ENCODE assay signal across 2 cellular contexts in the genomic region with DNA sequence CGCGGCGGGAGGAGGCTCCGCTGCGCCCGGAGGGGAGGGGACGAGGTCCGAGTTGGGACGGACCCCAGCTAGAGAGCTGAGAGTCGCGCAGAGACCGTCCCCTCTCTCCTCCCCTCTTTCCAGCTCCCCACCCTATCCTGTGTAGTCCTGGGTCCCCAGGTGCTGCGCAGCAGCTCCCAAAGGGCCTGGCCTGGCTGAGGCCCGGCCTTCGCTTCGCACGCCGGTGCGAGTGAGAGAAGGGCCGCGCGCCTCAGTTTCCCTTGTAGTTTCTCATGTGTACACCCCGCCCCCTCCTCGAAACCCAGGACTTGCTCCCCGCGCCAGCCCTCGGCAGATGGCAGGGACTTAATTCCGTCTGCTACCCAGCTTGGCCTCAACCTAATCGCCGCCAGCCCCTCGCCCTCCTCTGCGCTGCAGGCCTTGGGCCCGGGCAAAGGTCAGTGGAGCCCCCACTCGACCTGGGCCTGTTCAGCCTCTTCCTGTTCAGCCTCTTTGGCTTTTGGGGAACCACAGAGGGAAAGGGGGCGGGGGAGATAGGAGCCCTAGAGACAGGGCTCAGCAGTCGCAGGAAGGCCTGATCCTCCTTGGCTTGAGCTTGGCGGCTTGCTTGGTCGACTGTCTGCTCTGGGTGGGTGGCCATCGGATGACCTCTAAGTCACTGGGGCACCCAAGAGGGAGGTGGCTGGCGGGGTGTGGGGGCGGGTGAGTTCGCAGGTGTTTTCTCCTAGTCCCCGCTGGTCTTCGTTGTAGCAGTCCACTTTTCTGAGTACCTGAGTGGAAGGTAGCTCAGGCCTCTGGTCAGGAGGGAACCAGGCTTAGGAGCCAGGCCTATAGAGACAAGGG.
A peak's percentile ranks its signal among the peaks of the same experiment; 100 is the strongest.
TF ChIP-seq lines count a peak whose summit lies in the region.

No MANE protein-coding gene starts in this region.

TF ChIP-seq in IMR-90, 13 proteins besides CTCF, POLR2A, EP300 and RAD21:
- TF ChIP-seq MAZ (IDR thresholded peaks at IDR 0.05; ENCODE audit: borderline replicate concordance, low read depth, low read length) (no peak; the same call in 1 of the 2 replicates), CHD1 (IDR thresholded peaks at IDR 0.05; ENCODE audit: low read depth, low read length) (no peak)

TF ChIP-seq in H1, 55 proteins besides CTCF, POLR2A, EP300 and RAD21:
- TF ChIP-seq, protein P1, sequence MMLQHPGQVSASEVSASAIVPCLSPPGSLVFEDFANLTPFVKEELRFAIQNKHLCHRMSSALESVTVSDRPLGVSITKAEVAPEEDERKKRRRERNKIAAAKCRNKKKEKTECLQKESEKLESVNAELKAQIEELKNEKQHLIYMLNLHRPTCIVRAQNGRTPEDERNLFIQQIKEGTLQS (IDR thresholded peaks at IDR 0.05; ENCODE audit: insufficient read depth, low read depth, low read length), result no peak
- 0 out of 2 replicates have a peak, but pooled peaks have one; percentile 21 for TF ChIP-seq POLR2AphosphoS5 (IDR thresholded peaks at IDR 0.05; ENCODE audit: low read depth, low read length)
- no peak for TF ChIP-seq RFX5 (IDR thresholded peaks at IDR 0.05; ENCODE audit: borderline replicate concordance, low read depth, low read length)
- no peak; the same call in 1 of the 2 replicates for TF ChIP-seq PHF8 (conservative IDR thresholded peaks at IDR 0.05; ENCODE audit: low read depth, low read length)
- TF ChIP-seq GTF2F1 (IDR thresholded peaks at IDR 0.05; ENCODE audit: borderline replicate concordance, low read depth, low read length), result no peak
- no peak for TF ChIP-seq GABPA (IDR thresholded peaks at IDR 0.05; ENCODE audit: borderline replicate concordance, insufficient read depth, low read length)
- TF ChIP-seq CBX5 (IDR thresholded peaks at IDR 0.05; ENCODE audit: low read depth, low read length), result no peak
- TF ChIP-seq CHD1 (IDR thresholded peaks at IDR 0.05; ENCODE audit: low read depth, low read length), result no peak
- peak in 1 of 2 experiments; percentile 47; a peak in 2 of 4 replicates for TF ChIP-seq SIN3A (conservative IDR thresholded peaks at IDR 0.05 in 1 of 2, IDR thresholded peaks at IDR 0.05 in 1 of 2; ENCODE audit: low read depth in 1 of 2, low read length in 2 of 2)
- TF ChIP-seq CBX8 (IDR thresholded peaks at IDR 0.05; ENCODE audit: borderline replicate concordance, low read depth, low read length), result no peak
- TF ChIP-seq SP4 (IDR thresholded peaks at IDR 0.05; ENCODE audit: low read length), result no peak
- TF ChIP-seq CTBP2 (IDR thresholded peaks at IDR 0.05; ENCODE audit: borderline replicate concordance, insufficient read depth, insufficient read length, low read length), result no peak
- TF ChIP-seq SUZ12 (IDR thresholded peaks at IDR 0.05; ENCODE audit: low read length), result no peak
- TF ChIP-seq CEBPB (IDR thresholded peaks at IDR 0.05; ENCODE audit: low read depth, low read length), result no peak
TF ChIP-seq in H1: peak in this region for 2.
